Comparison of ENCODE assay signal across 8 cellular contexts in the genomic region with DNA sequence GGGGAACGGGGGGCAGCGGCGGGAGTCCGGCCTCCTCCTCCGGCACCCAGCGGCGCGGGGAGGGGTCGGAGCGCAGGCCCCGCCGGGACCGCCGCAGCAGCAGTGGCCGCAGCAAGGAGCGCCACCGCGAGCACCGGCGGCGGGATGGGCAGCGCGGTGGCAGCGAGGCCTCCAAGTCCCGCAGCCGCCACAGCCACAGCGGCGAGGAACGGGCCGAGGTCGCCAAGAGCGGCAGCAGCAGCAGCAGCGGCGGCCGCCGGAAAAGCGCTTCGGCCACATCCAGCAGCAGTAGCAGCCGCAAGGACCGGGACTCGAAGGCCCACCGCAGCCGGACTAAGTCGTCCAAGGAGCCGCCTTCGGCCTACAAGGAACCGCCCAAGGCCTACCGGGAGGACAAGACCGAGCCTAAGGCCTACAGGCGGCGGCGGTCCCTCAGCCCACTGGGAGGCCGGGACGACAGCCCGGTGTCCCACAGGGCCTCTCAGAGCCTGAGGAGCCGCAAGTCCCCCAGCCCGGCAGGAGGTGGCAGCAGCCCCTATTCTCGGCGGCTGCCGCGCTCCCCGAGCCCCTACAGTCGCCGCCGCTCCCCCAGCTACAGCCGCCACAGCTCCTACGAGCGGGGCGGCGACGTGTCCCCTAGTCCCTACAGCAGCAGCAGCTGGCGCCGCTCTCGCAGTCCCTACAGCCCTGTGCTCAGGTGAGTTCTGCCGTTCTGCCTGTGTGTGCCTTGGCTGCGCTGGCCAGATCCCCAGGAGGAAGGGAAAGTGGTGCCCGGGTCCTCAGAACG. TPM values are rescaled to one million over a fixed set of nuclear protein-coding genes. Genes with fewer than 3 reads are reported as not detected.
DNase-seq lines count a peak whose midpoint lies in the region; ATAC-seq and TF ChIP-seq lines count a peak whose summit lies in the region.

No MANE protein-coding gene starts in this region.

- peak overlapping the region; percentile 55 for H2AFZ ChIP-seq in parathyroid adenoma

- no peak for TF ChIP-seq POLR2A in tibial nerve (IDR thresholded peaks at IDR 0.05)

- H3K27ac ChIP-seq in parathyroid adenoma (peak overlapping the region; percentile 97), tibial nerve (peak overlapping the region; percentile 96 to 99 (median 99))

- TF ChIP-seq CTCF in parathyroid adenoma (IDR thresholded peaks at IDR 0.05) (peak; percentile 59), tibial nerve (IDR thresholded peaks at IDR 0.05) (peak; percentile 24 to 51 (median 30))

- H3K27me3 ChIP-seq in parathyroid adenoma (ENCODE audit: control insufficient read depth, insufficient read depth, low read length) (no peaks in the 10 kb centered on the region), tibial nerve (no peaks in the 10 kb centered on the region)

- peaks cover 55% of the 10 kb centered on the region for H3K4me1 Mint-ChIP-seq in activated naive CD4-positive, alpha-beta T cell treated with anti-CD3 and anti-CD28 coated beads, Interleukin-2, amount 50 U/mL, for 24 hours

- H3K4me3 ChIP-seq in parathyroid adenoma (ENCODE audit: low read depth, low read length) = peak overlapping the region; percentile 76
- H3K4me3 ChIP-seq in tibial nerve = peak overlapping the region; percentile 71 to 96 (median 89)

- peak; percentile 66 for DNase-seq in COR-L47 (lab: John Stamatoyannopoulos, UW)
- DNase-seq in HT1080 (ENCODE audit: low read depth) = peak; percentile 59
- peak; percentile 55 for DNase-seq in SK-MEL-5 (ENCODE audit: low read depth, low spot score)
- peak in 41 of 42 donors; percentile 24 to 81 (median 62) for DNase-seq in head of caudate nucleus
- DNase-seq in tibial nerve (ENCODE audit: low spot score in 2 of 2) = peak in 1 of 2 donors; percentile 11

- H3K27ac Mint-ChIP-seq in activated naive CD4-positive, alpha-beta T cell treated with anti-CD3 and anti-CD28 coated beads, Interleukin-2, amount 50 U/mL, for 24 hours = peak overlapping the region; percentile 85

- H3K9me3 Mint-ChIP-seq in activated naive CD4-positive, alpha-beta T cell treated with anti-CD3 and anti-CD28 coated beads, Interleukin-2, amount 50 U/mL, for 24 hours = no peaks in the 10 kb centered on the region

- intact Hi-C loops in head of caudate nucleus (cut with DNase I) = loop anchor here (5.0 kb wide), 1 partner anchor 101 kb away; no protein-coding TSS in a partner anchor

- no peaks in the 10 kb centered on the region for H3K9me3 ChIP-seq in parathyroid adenoma (ENCODE audit: control insufficient read depth, low read length)
- no peaks in the 10 kb centered on the region for H3K9me3 ChIP-seq in tibial nerve

- H3K4me1 ChIP-seq in parathyroid adenoma = peaks cover 19% of the 10 kb centered on the region
- peaks cover 0 to 55% (median 34%) of the 10 kb centered on the region in 4 donors for H3K4me1 ChIP-seq in tibial nerve

- H3K4me2 ChIP-seq in parathyroid adenoma (ENCODE audit: low read length) = peak overlapping the region; percentile 98

- in situ Hi-C loops in SK-MEL-5 (cut with HindIII; ENCODE audit: low pct_unique_long_range_greater_than_20kb, low sequenced_read_pairs) = no loop called here

- H3K36me3 Mint-ChIP-seq in activated naive CD4-positive, alpha-beta T cell treated with anti-CD3 and anti-CD28 coated beads, Interleukin-2, amount 50 U/mL, for 24 hours = peaks cover 2% of the 10 kb centered on the region

- TF ChIP-seq EP300 in tibial nerve (IDR thresholded peaks at IDR 0.05) = peak in 1 of 2 donors; percentile 37

- peak overlapping the region; percentile 96 for H3K4me3 Mint-ChIP-seq in activated naive CD4-positive, alpha-beta T cell treated with anti-CD3 and anti-CD28 coated beads, Interleukin-2, amount 50 U/mL, for 24 hours

- H3K79me2 ChIP-seq in parathyroid adenoma = peaks cover 27% of the 10 kb centered on the region

- H3K9ac ChIP-seq in parathyroid adenoma = peak overlapping the region; percentile 54

- 0% methylated on average over 20 to 23 of the region's 78 CpGs for WGBS in tibial nerve, 2 donors

- H3K27me3 Mint-ChIP-seq in activated naive CD4-positive, alpha-beta T cell treated with anti-CD3 and anti-CD28 coated beads, Interleukin-2, amount 50 U/mL, for 24 hours = no peaks in the 10 kb centered on the region

- peak; percentile 35 for ATAC-seq in GM19455 (IDR thresholded peaks at IDR 0.05; ENCODE audit: unreplicated experiment)

- H3K36me3 ChIP-seq in parathyroid adenoma (ENCODE audit: control insufficient read depth, insufficient read depth, low read length) (no peaks in the 10 kb centered on the region), tibial nerve (no peaks in the 10 kb centered on the region)

RNA-seq across cellular contexts. Expression of a gene that starts 1.3 kb away (rescaled TPM):
- total RNA-seq in HT1080 (2014; rRNA removed; shearing (Covaris generic)) = 26.2 and 27.0 TPM in 2 replicates
- 14.0 and 17.6 TPM in 2 replicates for polyA plus RNA-seq in HT1080 (2015; cell fraction: cytosol; rRNA removed)
- polyA plus RNA-seq in HT1080 (2015; cell fraction: nucleus; rRNA removed) = 37.7 and 40.4 TPM in 2 replicates
- 40.5 and 44.4 TPM in 2 replicates for total RNA-seq in SK-MEL-5 (2014; rRNA removed; shearing (Covaris generic))
- polyA plus RNA-seq in SK-MEL-5 (2015; cell fraction: cytosol; rRNA removed) = 19.7 and 24.7 TPM in 2 replicates
- polyA plus RNA-seq in SK-MEL-5 (2015; cell fraction: nucleus; rRNA removed) = 62.3 and 62.8 TPM in 2 replicates
- total RNA-seq in tibial nerve = 100 to 1,000 TPM in 3 of 4 donors, 10 to 100 TPM in 1; 87.8 to 128 (median 114) TPM
